Comparison of ENCODE assay signal across 13 cellular contexts in the genomic region with DNA sequence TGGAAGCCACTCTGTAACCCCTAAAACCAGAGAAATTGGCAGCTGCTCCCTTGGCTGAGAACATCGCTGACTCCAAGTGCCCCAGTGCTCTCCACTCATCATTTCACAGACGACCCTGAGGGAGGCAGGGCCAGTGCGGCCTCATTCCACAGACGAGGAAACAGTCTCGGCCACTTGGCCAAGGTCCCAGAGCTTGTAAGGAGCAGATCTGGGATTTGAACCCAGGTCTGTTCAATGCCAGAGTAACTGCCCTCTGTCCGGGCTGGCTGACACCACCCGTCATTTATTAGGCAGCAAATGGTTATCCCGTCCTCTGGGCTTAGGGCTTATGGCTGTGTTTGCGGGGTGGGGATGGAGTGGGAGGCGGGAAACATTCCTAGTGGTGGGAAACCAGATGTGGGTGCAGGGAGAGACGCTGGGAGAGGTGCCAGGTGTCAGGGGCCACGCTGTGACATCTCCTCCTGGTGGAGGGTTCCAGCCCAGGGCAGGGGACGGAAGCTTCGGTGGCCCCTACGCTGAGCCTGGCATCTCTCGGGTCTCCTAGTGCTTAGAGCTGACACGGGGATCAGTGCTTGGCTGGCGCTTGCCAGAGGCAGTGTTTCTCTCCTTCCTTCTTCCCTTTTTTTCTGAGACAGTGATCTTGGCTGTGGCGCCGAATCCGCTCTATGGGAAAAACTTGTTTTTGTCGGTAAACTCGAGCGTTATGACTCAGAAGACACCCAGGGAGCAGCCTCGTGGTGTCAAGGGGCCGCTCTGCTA. TPM values are rescaled to one million over a fixed set of nuclear protein-coding genes. Genes with fewer than 3 reads are reported as not detected.
A peak's percentile ranks its signal among the peaks of the same experiment; 100 is the strongest.
DNase-seq lines count a peak whose midpoint lies in the region; ATAC-seq, FAIRE-seq and TF ChIP-seq lines count a peak whose summit lies in the region.
"Had no signal": no experiment of that assay in that cellular context is flagged by ENCODE, and none has a peak within 500 bp of the region (broad histone marks: within the 10 kb centered on the region; RNA-seq: fewer than 3 reads in every experiment).

No MANE protein-coding gene starts in this region.

- no peak overlapping the region for H2BK15ac ChIP-seq in H1 (ENCODE audit: low read length)
- peak overlapping the region; percentile 54 for H2BK15ac ChIP-seq in mesenchymal stem cell (ENCODE audit: low read depth, poor library complexity, severe bottlenecking)

- H3K27ac ChIP-seq in H1 (ENCODE audit: low read depth, low read length) (no peak overlapping the region), mesenchymal stem cell (ENCODE audit: low read length, poor library complexity, severe bottlenecking) (peak overlapping the region; percentile 90), temporal lobe (ENCODE audit: low read depth, low read length) (peak overlapping the region; percentile 44)

- H2AFZ ChIP-seq in H1 (ENCODE audit: low read length), result 0 out of 2 replicates have a peak overlapping the region, but pooled peaks have one; percentile 21
- peak overlapping the region; percentile 65 for H2AFZ ChIP-seq in mesenchymal stem cell (ENCODE audit: low read depth, low read length)

- no peak overlapping the region for H3K4me2 ChIP-seq in H1 (ENCODE audit: insufficient read depth in 1 of 2, low read depth in 2 of 2, low read length in 2 of 2)
- peak overlapping the region; percentile 61 for H3K4me2 ChIP-seq in mesenchymal stem cell (ENCODE audit: low read length, poor library complexity, severe bottlenecking)

- H3K27me3 ChIP-seq in H1 (replicated peaks in 1 of 4; ENCODE audit: control insufficient read depth in 3 of 4, extremely low read depth in 1 of 4, insufficient read depth in 3 of 4, low read length in 3 of 4) (peaks cover 0 to 19% (median 13%) of the 10 kb centered on the region in 4 experiments; a peak in 4 of 7 replicates), mesenchymal stem cell (ENCODE audit: control insufficient read depth in 1 of 2, insufficient read depth in 1 of 2, low read length in 2 of 2) (peaks cover 8 to 13% of the 10 kb centered on the region in 2 experiments)
- H3K27me3 ChIP-seq: right lobe of liver had no signal

- 70% methylated on average over 26 of the region's 26 CpGs; no CpG with 5 or more reads in 1 of the 2 experiments for WGBS in H1 (ENCODE audit: extremely low coverage in 1 of 2, insufficient coverage in 1 of 2, insufficient read length in 1 of 2, insufficient replicate concordance in 2 of 2, low coverage in 1 of 2, low lambda C conversion rate in 2 of 2, missing lambda C conversion rate in 1 of 2), 2 experiments
- WGBS in mesenchymal stem cell, result 35% methylated on average over 26 of the region's 26 CpGs

- H2BK120ac ChIP-seq in H1 (replicated peaks; ENCODE audit: low read depth, low read length) (no peak overlapping the region), mesenchymal stem cell (ENCODE audit: low read depth, low read length) (peak overlapping the region; percentile 51)

- H3K23me2 ChIP-seq in H1 (ENCODE audit: low read depth, low read length), result no peaks in the 10 kb centered on the region; the same call in 1 of the 2 replicates

- 0 out of 2 replicates have a peak overlapping the region, but pooled peaks have one; percentile 16 for H2BK5ac ChIP-seq in H1 (ENCODE audit: low read depth, low read length)
- peak overlapping the region; percentile 78 for H2BK5ac ChIP-seq in mesenchymal stem cell (ENCODE audit: low read depth, low read length, poor library complexity, severe bottlenecking)

- no peak overlapping the region for H4K5ac ChIP-seq in H1 (ENCODE audit: insufficient read length, low read depth, low read length)

- H3K36me3 ChIP-seq in H1 (ENCODE audit: control insufficient read depth in 2 of 4, insufficient read depth in 4 of 4, low read length in 3 of 4) (no peaks in the 10 kb centered on the region), mesenchymal stem cell (ENCODE audit: control insufficient read depth in 1 of 2, insufficient read depth in 2 of 2, low read depth in 1 of 2, low read length in 2 of 2) (no peaks in the 10 kb centered on the region)
- H3K36me3 ChIP-seq: right lobe of liver had no signal

- POLR2A ChIA-PET in H1 (lab: Charles Lee; ENCODE audit: partially characterized antibody), result interaction anchor here (0.6 to 2.1 kb wide), 4 partner anchors 10 to 118 kb away, joined by 3 to 9 read pairs (median 5); partner anchors contain the start of genes DOLPP1 and IER5L

- H3K36me3 Mint-ChIP-seq in nephron progenitor cell (ENCODE audit: low read depth), result no peaks in the 10 kb centered on the region

- DNase-seq in LHCN-M2 (ENCODE audit: low read depth) (peak; percentile 74), H1 (ENCODE audit: low read depth in 1 of 2, low spot score in 2 of 2) (no peak), mesenchymal stem cell (peak; percentile 91), nephron progenitor cell (no peak)
- DNase-seq: effector memory CD8-positive, alpha-beta T cell; NCI-H2081 had no signal

- no peaks in the 10 kb centered on the region for H4K20me1 ChIP-seq in H1 (replicated peaks in 1 of 2; ENCODE audit: control insufficient read depth in 1 of 2, insufficient read depth in 2 of 2, low read length in 2 of 2)

- H2BK12ac ChIP-seq in H1 (ENCODE audit: low read depth, low read length) (peak overlapping the region; percentile 80), mesenchymal stem cell (ENCODE audit: low read length in 2 of 2) (peak overlapping the region; percentile 11 to 97)

- no peaks in the 10 kb centered on the region for H3K79me2 ChIP-seq in H1 (ENCODE audit: control insufficient read depth in 1 of 2, insufficient read depth in 2 of 2, low read length in 2 of 2)

- no peak for TF ChIP-seq EP300 in H1 (IDR thresholded peaks at IDR 0.05; ENCODE audit: borderline replicate concordance in 1 of 2, low read depth in 2 of 2, low read length in 2 of 2)

- TF ChIP-seq CTCF in H1 (IDR thresholded peaks at IDR 0.05; ENCODE audit: control extremely low read depth in 1 of 3, insufficient read depth in 1 of 3, low read depth in 1 of 3, low read length in 3 of 3) (no peak), nephron progenitor cell (IDR thresholded peaks at IDR 0.05) (no peak)

- no peak for FAIRE-seq in H1 (lab: Jason Lieb, UNC)
- FAIRE-seq: GM12878, TTC549 had no signal

- H3K4me3 ChIP-seq in H1 (ENCODE audit: extremely low read depth in 1 of 4, insufficient read depth in 2 of 4, low read depth in 3 of 4, low read length in 4 of 4) (no peak overlapping the region), mesenchymal stem cell (ENCODE audit: insufficient read depth in 1 of 2, low read depth in 1 of 2, low read length in 2 of 2) (peak overlapping the region in 1 of 2 experiments; percentile 73)
- H3K4me3 ChIP-seq: GM12878, right lobe of liver had no signal

- H3K4ac ChIP-seq in H1 (replicated peaks; ENCODE audit: insufficient read length, low read depth, low read length) (no peak overlapping the region), mesenchymal stem cell (ENCODE audit: low read depth in 1 of 2, low read length in 2 of 2) (peak overlapping the region; percentile 1 to 69)

- no peak overlapping the region for H3K27ac Mint-ChIP-seq in nephron progenitor cell
- H3K27ac Mint-ChIP-seq: effector memory CD8-positive, alpha-beta T cell had no signal

- 0 out of 2 replicates have a peak overlapping the region, but pooled peaks have one; percentile 3 for H2BK20ac ChIP-seq in H1 (ENCODE audit: low read length)

- H3K9ac ChIP-seq in H1 (replicated peaks in 1 of 4; ENCODE audit: extremely low read depth in 1 of 4, low read depth in 3 of 4, low read length in 3 of 4) (no peak overlapping the region), mesenchymal stem cell (ENCODE audit: low read length) (peak overlapping the region; percentile 87)

- H3K4me1 ChIP-seq in H1 (replicated peaks in 1 of 4; ENCODE audit: control insufficient read depth in 3 of 4, insufficient read depth in 4 of 4, low read length in 3 of 4) (peaks cover 0 to 6% (median 3%) of the 10 kb centered on the region in 4 experiments; a peak in 5 of 7 replicates), mesenchymal stem cell (ENCODE audit: control insufficient read depth, insufficient read depth, low read depth, low read length) (peaks cover 18% of the 10 kb centered on the region)
- H3K4me1 ChIP-seq: right lobe of liver had no signal

- H3K4me1 Mint-ChIP-seq in nephron progenitor cell, result peaks cover 35% of the 10 kb centered on the region

- peaks cover 13% of the 10 kb centered on the region for H3K9me3 Mint-ChIP-seq in nephron progenitor cell
- H3K9me3 Mint-ChIP-seq: effector memory CD8-positive, alpha-beta T cell had no signal

- no peaks in the 10 kb centered on the region; a peak in 1 of 4 replicates for H3K9me3 ChIP-seq in H1 (ENCODE audit: insufficient read depth in 2 of 2, low read depth in 1 of 2, low read length in 1 of 2)
- peaks cover 2% of the 10 kb centered on the region for H3K9me3 ChIP-seq in mesenchymal stem cell (ENCODE audit: control insufficient read depth, low read length)
- H3K9me3 ChIP-seq: right lobe of liver had no signal

- CTCF ChIA-PET in H1 (lab: Charles Lee; ENCODE audit: partially characterized antibody), result interaction anchor here (0.8 to 2.1 kb wide), 10 partner anchors 15 to 67 kb away, joined by 3 to 12 read pairs (median 4); no protein-coding TSS in a partner anchor

- ATAC-seq in GM19395 (IDR thresholded peaks at IDR 0.05; ENCODE audit: unreplicated experiment) (no peak), GM21447 (IDR thresholded peaks at IDR 0.05; ENCODE audit: unreplicated experiment) (no peak), GM19452 (IDR thresholded peaks at IDR 0.05; ENCODE audit: unreplicated experiment) (no peak)
- ATAC-seq: effector memory CD8-positive, alpha-beta T cell; GM12878 had no signal

- TF ChIP-seq POLR2A in H1 (IDR thresholded peaks at IDR 0.05; ENCODE audit: control extremely low read depth in 1 of 2, low read depth in 2 of 2, low read length in 2 of 2), result no peak

- no peak overlapping the region for H3K23ac ChIP-seq in H1 (ENCODE audit: insufficient read length)
- peak overlapping the region in 1 of 2 experiments; percentile 0 for H3K23ac ChIP-seq in mesenchymal stem cell (ENCODE audit: low read length in 2 of 2)

- H3K4me3 Mint-ChIP-seq in nephron progenitor cell, result no peak overlapping the region
- H3K4me3 Mint-ChIP-seq: effector memory CD8-positive, alpha-beta T cell had no signal

- H3K14ac ChIP-seq in H1 (ENCODE audit: insufficient read length) (no peak overlapping the region), mesenchymal stem cell (ENCODE audit: low read length in 2 of 2) (peak overlapping the region in 1 of 2 experiments; percentile 44)

- H4K91ac ChIP-seq in H1 (replicated peaks; ENCODE audit: insufficient read length, low read length) (no peak overlapping the region), mesenchymal stem cell (ENCODE audit: low read length) (peak overlapping the region; percentile 43)

- H3K18ac ChIP-seq in H1 (ENCODE audit: extremely low read depth, low read length), result peak overlapping the region; percentile 24
- H3K18ac ChIP-seq in mesenchymal stem cell (ENCODE audit: low read depth in 1 of 2, low read length in 2 of 2), result peak overlapping the region; percentile 10 to 67

- H2AK5ac ChIP-seq in H1 (ENCODE audit: low read depth, low read length) (no peak overlapping the region), mesenchymal stem cell (ENCODE audit: low read length, severe bottlenecking) (peak overlapping the region; percentile 47)

- H3K79me1 ChIP-seq in H1 (ENCODE audit: low read depth, low read length) (no peaks in the 10 kb centered on the region), mesenchymal stem cell (replicated peaks; ENCODE audit: low read length, poor library complexity, severe bottlenecking) (no peaks in the 10 kb centered on the region)

- peaks cover 18% of the 10 kb centered on the region for H3K27me3 Mint-ChIP-seq in nephron progenitor cell (ENCODE audit: low read depth, poor library complexity)

- H4K8ac ChIP-seq in H1 (ENCODE audit: extremely low read depth, insufficient read depth, low read length) (no peak overlapping the region), mesenchymal stem cell (ENCODE audit: low read length) (peak overlapping the region; percentile 50)

- no peak for TF ChIP-seq RAD21 in H1 (IDR thresholded peaks at IDR 0.05 in 1 of 2, conservative IDR thresholded peaks at IDR 0.05 in 1 of 2; ENCODE audit: low read depth in 2 of 2, low read length in 2 of 2)

- no peak overlapping the region for H3K56ac ChIP-seq in H1 (replicated peaks; ENCODE audit: insufficient read length, low read depth, low read length)

RNA-seq across cellular contexts. Expression of gene IER5L, which starts 20.1 kb away (rescaled TPM):
- 10.7 and 12.5 TPM in 2 replicates for total RNA-seq in LHCN-M2 (2014; rRNA removed)
- 5.1 TPM for polyA plus RNA-seq in LHCN-M2 (2012)
- total RNA-seq in H1 (2021; fragmentation: NEBNext Ultra II Directional; extraction: Animal tissue kit (Norgen Biotek cat#: 25700)), result 1.0 and 1.2 TPM in 2 replicates
- 0.65 and 0.96 TPM in 2 replicates for polyA plus RNA-seq in H1 (2011; rRNA removed)
- polyA plus RNA-seq in H1 (2011; cell fraction: cytosol; rRNA removed), result 0.62 TPM
- polyA plus RNA-seq in H1 (2011; cell fraction: nucleus; rRNA removed), result 1.7 TPM
- polyA plus RNA-seq in H1 (2012, experiment 1 of 2), result 0.25 to 0.47 TPM (median 0.34 TPM) in 4 replicates
- polyA plus RNA-seq in H1 (2012, experiment 2 of 2), result 0.16 TPM
- polyA plus RNA-seq in H1 (2013, experiment 1 of 2), result 0.36 TPM
- 0.48 TPM for polyA plus RNA-seq in H1 (2013, experiment 2 of 2)
- polyA minus RNA-seq in H1 (2011; rRNA and poly(A)+ RNA removed), result 0.22 and 0.27 TPM in 2 replicates
- 0.66 TPM for polyA minus RNA-seq in H1 (2011; cell fraction: cytosol; rRNA and poly(A)+ RNA removed)
- polyA minus RNA-seq in H1 (2011; cell fraction: nucleus; rRNA and poly(A)+ RNA removed), result 6.8 TPM
- polyA plus RNA-seq in mesenchymal stem cell (2013, experiment 1 of 2), result 26.8 TPM
- polyA plus RNA-seq in mesenchymal stem cell (2013, experiment 2 of 2), result 26.3 TPM
- total RNA-seq in temporal lobe, result 20.2 TPM

Comparison
In these comparisons a context has a peak if more than half of its experiments do, and no peak if none do; other contexts are left out.
1. DNase-seq: peak in LHCN-M2 (single experiment) and mesenchymal stem cell (single experiment); none in H1 (0 of 2) and nephron progenitor cell (single experiment).